18 cellular contexts compared by ENCODE assay signal in genomic region chr17:60671482-60671881, GRCh38. TPM values are rescaled to one million over a fixed set of nuclear protein-coding genes. Genes with fewer than 3 reads are reported as not detected.
DNase-seq lines count a peak whose midpoint lies in the region; ATAC-seq, FAIRE-seq and TF ChIP-seq lines count a peak whose summit lies in the region.
"Had no signal": no experiment of that assay in that cellular context is flagged by ENCODE, and none has a peak within 500 bp of the region (broad histone marks: within the 10 kb centered on the region; RNA-seq: fewer than 3 reads in every experiment).

No MANE protein-coding gene starts in this region.

- FAIRE-seq in A549 (lab: Jason Lieb, UNC) = no peak

- CTCF ChIA-PET in A549 (lab: Yijun Ruan, JAX) = interaction anchor here (0.6 to 1.3 kb wide), 5 partner anchors 11 to 32 kb away, joined by 3 to 4 read pairs (median 3); no protein-coding TSS in a partner anchor

- no peak for TF ChIP-seq CTCF in A549 (IDR thresholded peaks at IDR 0.05)
- no peak for TF ChIP-seq CTCF in foreskin keratinocyte (conservative IDR thresholded peaks at IDR 0.05)

- no peaks in the 10 kb centered on the region for H3K27me3 ChIP-seq in foreskin keratinocyte

- in situ Hi-C loops in SK-MEL-5 (cut with HindIII; ENCODE audit: low pct_unique_long_range_greater_than_20kb, low sequenced_read_pairs) = no loop called here

- 0 out of 3 replicates have a peak, but pooled peaks cover 2% of the 10 kb centered on the region for H3K4me1 ChIP-seq in A549
- no peaks in the 10 kb centered on the region for H3K4me1 ChIP-seq in foreskin keratinocyte

- H3K4me2 ChIP-seq in A549 = peak overlapping the region; percentile 12; the same call in 1 of the 3 replicates

- H3K4me3 ChIP-seq in A549 = no peak overlapping the region
- H3K4me3 ChIP-seq: SK-N-MC had no signal

- H3K27ac ChIP-seq in A549 (peak overlapping the region in 1 of 2 experiments; percentile 16; a peak in 1 of 6 replicates), foreskin keratinocyte (no peak overlapping the region)
- H3K27ac ChIP-seq: SK-N-MC had no signal

- no peaks in the 10 kb centered on the region for H3K9me3 ChIP-seq in A549

- no peak for TF ChIP-seq RAD21 in A549 (conservative IDR thresholded peaks at IDR 0.05 in 1 of 2, IDR thresholded peaks at IDR 0.05 in 1 of 2)

- peak; percentile 32 to 63; a peak in 5 of 6 replicates for ATAC-seq in A549
- ATAC-seq in foreskin keratinocyte = peak; percentile 58
- ATAC-seq in HG03025 (IDR thresholded peaks at IDR 0.05; ENCODE audit: low FRiP score, unreplicated experiment) = no peak
- ATAC-seq: Panc1 had no signal

- DNase-seq in A549 (ENCODE audit: low read depth in 1 of 2, low spot score in 1 of 2) (peak in 1 of 2 experiments; percentile 11), EL (peak; percentile 23), SK-MEL-5 (ENCODE audit: low read depth, low spot score) (peak; percentile 81), foreskin keratinocyte (no peak), amniotic stem cell (lab: John Stamatoyannopoulos, UW) (no peak), NCI-H187 (lab: John Stamatoyannopoulos, UW) (no peak), A172 (ENCODE audit: low spot score) (no peak)
- DNase-seq: COR-L47, DMS153, H7, MV-4-11, NCI-H1436, NCI-H2081 treated with DMSO at 0.1 percent for 48 hours, NCI-H510A, NCI-H82 had no signal

- TF ChIP-seq EP300 in A549 (IDR thresholded peaks at IDR 0.05) = no peak

- WGBS in A549 (ENCODE audit: missing lambda C conversion rate) = 8% methylated on average over 2 of the region's 2 CpGs

- no peak for TF ChIP-seq POLR2A in A549 (IDR thresholded peaks at IDR 0.05; ENCODE audit: low read length)

- POLR2A ChIA-PET in A549 (lab: Yijun Ruan, JAX) = no interaction called here

TF ChIP-seq in A549, 52 proteins besides CTCF, POLR2A, EP300 and RAD21:
- TF ChIP-seq REST (IDR thresholded peaks at IDR 0.05) = no peak
- TF ChIP-seq FOSL2 (IDR thresholded peaks at IDR 0.05) = no peak
- peak; percentile 4; the same call in 1 of the 2 replicates for TF ChIP-seq FOSL2 (CRISPR knock-in tag; IDR thresholded peaks at IDR 0.05)

RNA-seq across cellular contexts. Expression of gene BCAS3, which starts 6.2 kb away (rescaled TPM):
- polyA plus RNA-seq in A549 (2011; rRNA removed) (43.4 and 86.6 TPM in 2 replicates), A549 (2017; fragmentation: RNase III; extraction: RNeasy Plus Mini Kit Qiagen cat#74134 plus additional on column Dnase treatment) (14.7 to 18.0 TPM (median 15.6 TPM) in 3 replicates), foreskin keratinocyte (4.4 and 5.0 TPM in 2 replicates)
- 8.0 and 10.4 TPM in 2 replicates for polyA plus RNA-seq in A549 (2012; cell fraction: cytosol; rRNA removed)
- 11.4 and 20.1 TPM in 2 replicates for polyA plus RNA-seq in A549 (2012; cell fraction: nucleus; rRNA removed)
- 332 and 356 TPM in 2 replicates for polyA minus RNA-seq in A549 (2011; rRNA and poly(A)+ RNA removed)
- 31.6 and 36.7 TPM in 2 replicates for total RNA-seq in SK-MEL-5 (2014; rRNA removed; shearing (Covaris generic))
- 30.0 and 42.3 TPM in 2 replicates for polyA plus RNA-seq in SK-MEL-5 (2015; cell fraction: cytosol; rRNA removed)
- 11.9 and 20.1 TPM in 2 replicates for polyA plus RNA-seq in SK-MEL-5 (2015; cell fraction: nucleus; rRNA removed)
- total RNA-seq in foreskin keratinocyte = 8.3 and 8.4 TPM in 2 replicates
- 31.0 and 91.2 TPM in 2 replicates for total RNA-seq in A172 (2014; rRNA removed; shearing (Covaris generic))

Comparison
In these comparisons a context has a peak if more than half of its experiments do, and no peak if none do; other contexts are left out.
1. DNase-seq: peak in EL (single experiment) and SK-MEL-5 (single experiment); none in foreskin keratinocyte (0 of 2), amniotic stem cell (single experiment), NCI-H187 (0 of 2) and A172 (single experiment).